26 cellular contexts compared by ENCODE assay signal in the genomic region with DNA sequence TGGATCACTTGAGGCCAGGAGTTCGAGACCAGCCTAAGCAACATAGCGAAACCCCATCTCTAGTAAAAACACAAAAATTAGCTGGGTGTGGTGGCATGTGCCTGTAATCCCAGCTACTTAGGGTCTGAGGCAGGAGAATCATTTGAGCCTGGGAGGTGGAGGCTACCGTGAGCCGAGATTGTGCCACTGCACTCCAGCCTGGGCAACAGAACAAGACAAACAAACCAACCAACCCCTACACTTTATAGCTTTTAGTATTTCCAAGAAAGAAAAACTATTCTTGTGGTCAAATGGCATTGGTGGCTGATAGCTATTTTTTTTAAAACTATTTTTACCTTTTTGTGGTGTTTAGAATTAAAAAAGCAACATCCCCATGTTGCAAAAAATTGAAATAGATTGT. TPM values are rescaled to one million over a fixed set of nuclear protein-coding genes. Genes with fewer than 3 reads are reported as not detected.
"Had no signal": no experiment of that assay in that cellular context is flagged by ENCODE, and none has a peak within 500 bp of the region (broad histone marks: within the 10 kb centered on the region; RNA-seq: fewer than 3 reads in every experiment).

No MANE protein-coding gene starts in this region.

- H3K36me3 ChIP-seq: heart right ventricle, left lung, lower lobe of right lung, neural progenitor cell, neutrophil, ovary, right atrium auricular region, spleen, suprapubic skin, thoracic aorta, tibial artery, uterus had no signal

- H2AFZ ChIP-seq: neural progenitor cell had no signal

- H3K9ac ChIP-seq: neural progenitor cell had no signal

- DNase-seq: heart right ventricle; hippocampal formation; kidney glomerular epithelial cell; left cardiac atrium; left lung; lower lobe of right lung; mammary epithelial cell; mesenchymal stem cell; naive thymus-derived CD8-positive, alpha-beta T cell; nephron progenitor cell; occipital lobe; ovary; spleen; stimulated activated CD4-positive, alpha-beta T cell treated with anti-CD3 and anti-CD28 coated beads, Interleukin-4, amount 100 ng/mL, for 24 hours; stimulated activated naive CD4-positive, alpha-beta T cell; tibial artery; uterus had no signal

- H3K27ac ChIP-seq: heart right ventricle, left lung, lower lobe of right lung, neural progenitor cell, neutrophil, ovary, right atrium auricular region, skin epidermis, spleen, suprapubic skin, thoracic aorta, tibial artery, uterus had no signal

- H3K4me1 ChIP-seq: left lung, lower lobe of right lung, neural progenitor cell, right atrium auricular region, suprapubic skin, uterus had no signal

- FAIRE-seq: keratinocyte had no signal

- H3K4me3 ChIP-seq: heart right ventricle, left lung, lower lobe of right lung, neural progenitor cell, ovary, right atrium auricular region, skin epidermis, spleen, suprapubic skin, thoracic aorta, tibial artery, uterus had no signal

- H3K27me3 ChIP-seq: heart right ventricle, left lung, neural progenitor cell, neutrophil, ovary, right atrium auricular region, spleen, suprapubic skin, tibial artery, uterus had no signal

- ATAC-seq: heart right ventricle; left cardiac atrium; left lung; lower lobe of right lung; naive thymus-derived CD8-positive, alpha-beta T cell; sciatic nerve; stimulated activated effector memory CD8-positive, alpha-beta T cell treated with anti-CD3 and anti-CD28 coated beads, Interleukin-12 subunit alpha, Interleukin-12 subunit beta, amount 100 ng/mL, for 72 hours had no signal

- H3K9me3 ChIP-seq: heart right ventricle, left lung, lower lobe of right lung, neutrophil, ovary, right atrium auricular region, spleen, suprapubic skin, thoracic aorta, tibial artery, uterus had no signal

- H3K4me2 ChIP-seq: neural progenitor cell had no signal

RNA-seq across cellular contexts. Expression of a gene that starts 7.2 kb away (rescaled TPM):
- polyA plus RNA-seq: naive thymus-derived CD8-positive, alpha-beta T cell had no signal
